ENCODE assay signal across 18 cellular contexts in the genomic region with DNA sequence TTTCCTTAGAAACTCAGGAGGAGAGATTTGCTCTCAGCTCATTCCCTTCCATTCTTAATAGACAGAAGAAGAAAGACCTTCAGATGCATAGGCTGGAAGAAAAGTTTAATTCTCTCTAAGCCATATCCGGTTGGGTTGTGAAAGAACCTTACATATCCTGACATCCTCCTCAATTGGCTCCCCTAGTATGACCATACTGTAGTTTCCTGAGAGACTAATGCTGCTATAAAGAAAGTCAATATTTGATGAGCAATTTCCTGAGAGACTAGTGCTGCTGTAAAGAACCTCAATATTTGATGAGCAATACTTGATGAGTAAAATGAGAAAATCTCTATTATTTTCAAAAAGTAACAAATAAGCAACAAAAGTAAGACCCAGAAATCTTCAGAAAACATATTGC.
DNase-seq lines count a peak whose midpoint lies in the region; ATAC-seq and TF ChIP-seq lines count a peak whose summit lies in the region.
"Had no signal": no experiment of that assay in that cellular context is flagged by ENCODE, and none has a peak within 500 bp of the region (broad histone marks: within the 10 kb centered on the region; RNA-seq: fewer than 3 reads in every experiment).

No MANE protein-coding gene starts in this region.

- H3K4me3 ChIP-seq in astrocyte of the spinal cord (ENCODE audit: low read depth, low read length): no peak overlapping the region

- DNase-seq in GM03348 (ENCODE audit: low spot score): peak; percentile 16
- peak; percentile 26 for DNase-seq in M059J (ENCODE audit: low read depth)
- DNase-seq in astrocyte of the spinal cord (ENCODE audit: low read depth, low spot score): peak; percentile 6
- DNase-seq in kidney glomerular epithelial cell (lab: John Stamatoyannopoulos, UW): peak; percentile 2
- DNase-seq in GM20000 (ENCODE audit: low spot score): no peak
- DNase-seq in stimulated activated CD4-positive, alpha-beta T cell treated with anti-CD3 and anti-CD28 coated beads, Interleukin-12 subunit alpha, Interleukin-12 subunit beta, amount 100 ng/mL, for 4 hours: no peak
- DNase-seq in activated CD4-positive, alpha-beta T cell treated with anti-CD3 and anti-CD28 coated beads for 36 hours: no peak
- DNase-seq in SHP77 (lab: John Stamatoyannopoulos, UW): no peak
- DNase-seq: CD8-positive, alpha-beta memory T cell; GOT3; Karpas-422; NCI-H2029; NCI-H510A treated with DMSO at 0.1 percent for 48 hours; NK-92 treated with Interleukin-12 subunit alpha and Interleukin-12 subunit beta, amount 100 ng/mL, for 24 hours; OCI-M1; SK-N-SH had no signal

- no peaks in the 10 kb centered on the region for H3K4me1 Mint-ChIP-seq in activated CD4-positive, alpha-beta T cell treated with anti-CD3 and anti-CD28 coated beads for 36 hours
- H3K4me1 Mint-ChIP-seq: CD8-positive, alpha-beta memory T cell had no signal

- no peak for ATAC-seq in activated CD4-positive, alpha-beta T cell treated with anti-CD3 and anti-CD28 coated beads for 36 hours
- ATAC-seq: Right ventricle myocardium inferior had no signal

- H3K9me3 Mint-ChIP-seq in activated CD4-positive, alpha-beta T cell treated with anti-CD3 and anti-CD28 coated beads for 36 hours (ENCODE audit: low read depth): no peaks in the 10 kb centered on the region
- H3K9me3 Mint-ChIP-seq: T-helper 1 cell treated with Interleukin-12 subunit alpha and Interleukin-12 subunit beta and Interleukin-4 antibody, amounts not matched to agents 30 μg/mL and 1 μg/mL, for 36 hours had no signal

- no peak overlapping the region for H3K4me3 Mint-ChIP-seq in activated CD4-positive, alpha-beta T cell treated with anti-CD3 and anti-CD28 coated beads for 36 hours
- H3K4me3 Mint-ChIP-seq: CD8-positive, alpha-beta memory T cell; T-helper 1 cell treated with Interleukin-12 subunit alpha and Interleukin-12 subunit beta and Interleukin-4 antibody, amounts not matched to agents 30 μg/mL and 1 μg/mL, for 36 hours had no signal

- intact Hi-C loops in activated CD4-positive, alpha-beta T cell treated with anti-CD3 and anti-CD28 coated beads for 36 hours (cut with DNase I, micrococcal nuclease): no loop called here

- no peak overlapping the region for H3K27ac Mint-ChIP-seq in activated CD4-positive, alpha-beta T cell treated with anti-CD3 and anti-CD28 coated beads for 36 hours
- H3K27ac Mint-ChIP-seq: CD8-positive, alpha-beta memory T cell; T-helper 1 cell treated with Interleukin-12 subunit alpha and Interleukin-12 subunit beta and Interleukin-4 antibody, amounts not matched to agents 30 μg/mL and 1 μg/mL, for 36 hours had no signal

- CTCF ChIA-PET in activated CD4-positive, alpha-beta T cell treated with anti-CD3 and anti-CD28 coated beads for 36 hours (lab: Charles Lee): no interaction called here

- no peak for TF ChIP-seq CTCF in astrocyte of the spinal cord (IDR thresholded peaks at IDR 0.05; ENCODE audit: low read depth, low read length)
- TF ChIP-seq CTCF in GM20000 (IDR thresholded peaks at IDR 0.05; ENCODE audit: extremely low read depth, missing control alignments): no peak

- POLR2A ChIA-PET in activated CD4-positive, alpha-beta T cell treated with anti-CD3 and anti-CD28 coated beads for 36 hours (lab: Charles Lee): no interaction called here

- in situ Hi-C loops in astrocyte of the spinal cord (cut with HindIII; ENCODE audit: low sequenced_read_pairs): no loop called here

- H3K27me3 Mint-ChIP-seq in activated CD4-positive, alpha-beta T cell treated with anti-CD3 and anti-CD28 coated beads for 36 hours: no peaks in the 10 kb centered on the region
- H3K27me3 Mint-ChIP-seq: CD8-positive, alpha-beta memory T cell had no signal

- H3K36me3 Mint-ChIP-seq in activated CD4-positive, alpha-beta T cell treated with anti-CD3 and anti-CD28 coated beads for 36 hours (ENCODE audit: low read depth): no peaks in the 10 kb centered on the region
- H3K36me3 Mint-ChIP-seq: CD8-positive, alpha-beta memory T cell had no signal

Comparison
In these comparisons a context has a peak if more than half of its experiments do, and no peak if none do; other contexts are left out.
1. DNase-seq: peak in GM03348 (single experiment), M059J (single experiment), astrocyte of the spinal cord (single experiment) and kidney glomerular epithelial cell (single experiment); none in GM20000 (single experiment), stimulated activated CD4-positive, alpha-beta T cell treated with anti-CD3 and anti-CD28 coated beads, Interleukin-12 subunit alpha, Interleukin-12 subunit beta, amount 100 ng/mL, for 4 hours (single experiment), activated CD4-positive, alpha-beta T cell treated with anti-CD3 and anti-CD28 coated beads for 36 hours (single experiment) and SHP77 (0 of 2).